In genomic region chr2:45753381-45753780, GRCh38 we compare ENCODE assay signal across 21 cellular contexts.
"Had no signal": no experiment of that assay in that cellular context is flagged by ENCODE, and none has a peak within 500 bp of the region (broad histone marks: within the 10 kb centered on the region; RNA-seq: fewer than 3 reads in every experiment).

No MANE protein-coding gene starts in this region.

- H3K27ac ChIP-seq: SJSA1, SK-N-MC had no signal

- ATAC-seq: HepG2 had no signal

- H3K27me3 ChIP-seq: SJSA1 had no signal

- H3K4me3 ChIP-seq: SJSA1, SK-N-MC had no signal

- H3K9me3 ChIP-seq: SJSA1 had no signal

- H3K36me3 ChIP-seq: SJSA1 had no signal

- DNase-seq: IMR-90, Kasumi-1, KG1, MM.1S, NCI-H1092 treated with DMSO at 0.1 percent for 48 hours, NCI-H1436, NCI-H187, NCI-H2029, NCI-H2081 treated with DMSO at 0.1 percent for 48 hours, NCI-H2171, NCI-H226, NCI-H446, NCI-H510A, NCI-H69, NCI-H774, Right ventricle myocardium superior, RPMI8226, SIG-M5 had no signal
